ENCODE assay signal across 9 cellular contexts in genomic region chr17:45318561-45319230, GRCh38. TPM values are rescaled to one million over a fixed set of nuclear protein-coding genes. Genes with fewer than 3 reads are reported as not detected.
DNase-seq lines count a peak whose midpoint lies in the region; ATAC-seq and TF ChIP-seq lines count a peak whose summit lies in the region.
"Had no signal": no experiment of that assay in that cellular context is flagged by ENCODE, and none has a peak within 500 bp of the region (broad histone marks: within the 10 kb centered on the region; RNA-seq: fewer than 3 reads in every experiment).

No MANE protein-coding gene starts in this region.

- no peaks in the 10 kb centered on the region for H3K9me3 Mint-ChIP-seq in activated CD4-positive, alpha-beta T cell treated with anti-CD3 and anti-CD28 coated beads, Interleukin-2, amount 10 ng/mL, durations not matched to agents 7 days and 5 days
- H3K9me3 Mint-ChIP-seq in stimulated activated effector memory CD8-positive, alpha-beta T cell treated with anti-CD3 and anti-CD28 coated beads, Interleukin-12 subunit alpha, Interleukin-12 subunit beta, amount 100 ng/mL, for 72 hours: no peaks in the 10 kb centered on the region

- no peak for ATAC-seq in T-helper 17 cell
- no peak for ATAC-seq in stimulated activated effector memory CD8-positive, alpha-beta T cell treated with anti-CD3 and anti-CD28 coated beads, Interleukin-12 subunit alpha, Interleukin-12 subunit beta, amount 100 ng/mL, for 72 hours
- ATAC-seq in GM19324 (IDR thresholded peaks at IDR 0.05; ENCODE audit: low FRiP score, unreplicated experiment): no peak

- CTCF ChIA-PET in activated CD4-positive, alpha-beta T cell treated with anti-CD3 and anti-CD28 coated beads, Interleukin-2, amount 10 ng/mL, durations not matched to agents 7 days and 5 days (lab: Charles Lee): interaction anchor here (1.2 to 2.5 kb wide), 7 partner anchors 10 to 85 kb away, joined by 3 to 9 read pairs (median 5); no protein-coding TSS in a partner anchor

- POLR2A ChIA-PET in activated CD4-positive, alpha-beta T cell treated with anti-CD3 and anti-CD28 coated beads, Interleukin-2, amount 10 ng/mL, durations not matched to agents 7 days and 5 days (lab: Charles Lee): interaction anchor here (0.7 kb wide), 1 partner anchor 42 kb away, joined by 3 read pairs; no protein-coding TSS in a partner anchor

- peaks cover 62% of the 10 kb centered on the region for H3K4me1 Mint-ChIP-seq in activated CD4-positive, alpha-beta T cell treated with anti-CD3 and anti-CD28 coated beads, Interleukin-2, amount 10 ng/mL, durations not matched to agents 7 days and 5 days
- peaks cover 61% of the 10 kb centered on the region for H3K4me1 Mint-ChIP-seq in T-helper 17 cell
- H3K4me1 Mint-ChIP-seq in stimulated activated effector memory CD8-positive, alpha-beta T cell treated with anti-CD3 and anti-CD28 coated beads, Interleukin-12 subunit alpha, Interleukin-12 subunit beta, amount 100 ng/mL, for 72 hours: peaks cover 66% of the 10 kb centered on the region

- H3K36me3 Mint-ChIP-seq in activated CD4-positive, alpha-beta T cell treated with anti-CD3 and anti-CD28 coated beads, Interleukin-2, amount 10 ng/mL, durations not matched to agents 7 days and 5 days (ENCODE audit: low read depth): peaks cover 22% of the 10 kb centered on the region
- peaks cover 7% of the 10 kb centered on the region for H3K36me3 Mint-ChIP-seq in T-helper 17 cell (ENCODE audit: low read depth)
- peaks cover 36% of the 10 kb centered on the region for H3K36me3 Mint-ChIP-seq in stimulated activated effector memory CD8-positive, alpha-beta T cell treated with anti-CD3 and anti-CD28 coated beads, Interleukin-12 subunit alpha, Interleukin-12 subunit beta, amount 100 ng/mL, for 72 hours

- H3K4me3 ChIP-seq in esophagus squamous epithelium: no peak overlapping the region

- H3K4me3 Mint-ChIP-seq in activated CD4-positive, alpha-beta T cell treated with anti-CD3 and anti-CD28 coated beads, Interleukin-2, amount 10 ng/mL, durations not matched to agents 7 days and 5 days: no peak overlapping the region
- no peak overlapping the region for H3K4me3 Mint-ChIP-seq in T-helper 17 cell
- peak overlapping the region; percentile 5 for H3K4me3 Mint-ChIP-seq in stimulated activated effector memory CD8-positive, alpha-beta T cell treated with anti-CD3 and anti-CD28 coated beads, Interleukin-12 subunit alpha, Interleukin-12 subunit beta, amount 100 ng/mL, for 72 hours

- TF ChIP-seq POLR2A in esophagus squamous epithelium (IDR thresholded peaks at IDR 0.05): no peak

- WGBS in esophagus squamous epithelium, 2 donors: 50% methylated on average over 6 to 7 of the region's 7 CpGs

- H3K4me1 ChIP-seq in esophagus squamous epithelium: peaks cover 36 to 74% (median 60%) of the 10 kb centered on the region in 3 donors

- H3K27me3 Mint-ChIP-seq in activated CD4-positive, alpha-beta T cell treated with anti-CD3 and anti-CD28 coated beads, Interleukin-2, amount 10 ng/mL, durations not matched to agents 7 days and 5 days: no peaks in the 10 kb centered on the region
- no peaks in the 10 kb centered on the region for H3K27me3 Mint-ChIP-seq in T-helper 17 cell

- no peak for TF ChIP-seq CTCF in esophagus squamous epithelium (IDR thresholded peaks at IDR 0.05)

- no peaks in the 10 kb centered on the region for H3K27me3 ChIP-seq in esophagus squamous epithelium

- H3K36me3 ChIP-seq in esophagus squamous epithelium: no peaks in the 10 kb centered on the region

- peak overlapping the region; percentile 55 for H3K27ac Mint-ChIP-seq in activated CD4-positive, alpha-beta T cell treated with anti-CD3 and anti-CD28 coated beads, Interleukin-2, amount 10 ng/mL, durations not matched to agents 7 days and 5 days
- H3K27ac Mint-ChIP-seq in T-helper 17 cell: peak overlapping the region; percentile 98
- no peak overlapping the region for H3K27ac Mint-ChIP-seq in stimulated activated effector memory CD8-positive, alpha-beta T cell treated with anti-CD3 and anti-CD28 coated beads, Interleukin-12 subunit alpha, Interleukin-12 subunit beta, amount 100 ng/mL, for 72 hours

- intact Hi-C loops in esophagus squamous epithelium (cut with DNase I): no loop called here

- H3K9me3 ChIP-seq in T-helper 17 cell (ENCODE audit: control insufficient read depth, low read length, poor library complexity, severe bottlenecking) (no peaks in the 10 kb centered on the region), esophagus squamous epithelium (no peaks in the 10 kb centered on the region)

- DNase-seq in activated CD4-positive, alpha-beta T cell treated with anti-CD3 and anti-CD28 coated beads, Interleukin-2, amount 10 ng/mL, durations not matched to agents 7 days and 5 days: no peak
- no peak for DNase-seq in activated CD4-positive, alpha-beta T cell treated with anti-CD3 and anti-CD28 coated beads for 1 hour
- DNase-seq in T-helper 17 cell (no peak), esophagus squamous epithelium (lab: John Stamatoyannopoulos, UW) (no peak), middle frontal gyrus (ENCODE audit: extremely low spot score, low spot score) (no peak)
- DNase-seq in stimulated activated effector memory CD8-positive, alpha-beta T cell treated with anti-CD3 and anti-CD28 coated beads, Interleukin-12 subunit alpha, Interleukin-12 subunit beta, amount 100 ng/mL, for 72 hours (ENCODE audit: low spot score in 2 of 2): no peak
- no peak for DNase-seq in activated CD8-positive, alpha-beta memory T cell treated with anti-CD3 and anti-CD28 coated beads, Interleukin-2, amount 50 U/mL, for 48 hours

- peak overlapping the region; percentile 77 to 99 (median 88) for H3K27ac ChIP-seq in esophagus squamous epithelium

RNA-seq across cellular contexts. Expression of gene MAP3K14, which starts 1.9 kb away (rescaled TPM):
- total RNA-seq in activated CD4-positive, alpha-beta T cell treated with anti-CD3 and anti-CD28 coated beads, Interleukin-2, amount 10 ng/mL, durations not matched to agents 7 days and 5 days: 10 to 100 TPM; 25.8 to 26.0 TPM
- 10 to 100 TPM; 43.8 to 49.1 TPM for total RNA-seq in T-helper 17 cell
- 10 to 100 TPM in 1 of 4 donors, 1 to 10 TPM in 3; 3.7 to 14.7 (median 6.7) TPM for total RNA-seq in esophagus squamous epithelium

RNA-seq across cellular contexts. Expression of gene SPATA32, which starts 56.8 kb away (rescaled TPM):
- total RNA-seq in activated CD4-positive, alpha-beta T cell treated with anti-CD3 and anti-CD28 coated beads, Interleukin-2, amount 10 ng/mL, durations not matched to agents 7 days and 5 days: under 1 TPM; 0.27 to 0.67 TPM
- total RNA-seq in T-helper 17 cell (under 1 TPM in 1 of 2 donors, not detected in 1; 0.17 TPM), esophagus squamous epithelium (not detected)
- total RNA-seq: occipital lobe had no signal
